In the genomic region with DNA sequence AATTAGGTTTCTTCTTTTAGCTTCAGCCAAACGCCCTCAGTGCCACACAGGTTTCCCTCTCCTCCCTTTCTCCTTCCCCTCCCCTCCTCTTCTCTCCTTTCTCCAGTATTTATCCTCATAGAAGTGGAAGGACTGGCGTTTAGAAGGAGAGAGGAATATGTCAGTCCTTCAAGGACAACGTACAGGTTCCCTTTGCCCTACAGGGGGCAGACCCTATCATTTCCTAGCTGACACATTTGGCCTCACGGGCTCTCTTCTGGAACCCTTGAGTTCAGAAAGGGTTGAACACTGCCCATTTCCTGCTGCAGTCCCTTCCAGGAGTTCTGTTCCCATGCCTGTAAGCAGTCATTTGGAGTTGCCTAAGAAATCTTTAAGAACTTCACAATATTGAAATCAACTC, we compare ENCODE assay signal across 11 cellular contexts.
DNase-seq lines count a peak whose midpoint lies in the region; ATAC-seq and TF ChIP-seq lines count a peak whose summit lies in the region.
"Had no signal": no experiment of that assay in that cellular context is flagged by ENCODE, and none has a peak within 500 bp of the region (broad histone marks: within the 10 kb centered on the region; RNA-seq: fewer than 3 reads in every experiment).

No MANE protein-coding gene starts in this region.

- TF ChIP-seq POLR2A in erythroblast (IDR thresholded peaks at IDR 0.05; ENCODE audit: low read length): no peak

- TF ChIP-seq CTCF in AG09319 (IDR thresholded peaks at IDR 0.05; ENCODE audit: low read depth, low read length): peak; percentile 23
- TF ChIP-seq CTCF in GM12872 (IDR thresholded peaks at IDR 0.05; ENCODE audit: insufficient read depth, low read depth, low read length): peak; percentile 56

- ATAC-seq in HG03095 (IDR thresholded peaks at IDR 0.05; ENCODE audit: unreplicated experiment) (no peak), GM18861 (IDR thresholded peaks at IDR 0.05; ENCODE audit: unreplicated experiment) (no peak)

- no peak for DNase-seq in AG09319 (ENCODE audit: extremely low read depth, low read depth)
- peak; percentile 83 for DNase-seq in NCI-H82 (lab: John Stamatoyannopoulos, UW)
- peak; percentile 4 to 8 for DNase-seq in erythroblast (lab: John Stamatoyannopoulos, UW)
- no peak for DNase-seq in SW 1271 (lab: John Stamatoyannopoulos, UW)
- DNase-seq in LoVo (ENCODE audit: low spot score): no peak
- DNase-seq: sigmoid colon, T-helper 1 cell, trophoblast cell had no signal

Comparison
In these comparisons a context has a peak if more than half of its experiments do, and no peak if none do; other contexts are left out.
1. DNase-seq: peak in NCI-H82 (single experiment) and erythroblast (2 of 2); none in AG09319 (single experiment), SW 1271 (0 of 2) and LoVo (single experiment).